Comparison of ENCODE assay signal across 34 cellular contexts in genomic region chr16:25914357-25914962, GRCh38.
"Had no signal": no experiment of that assay in that cellular context is flagged by ENCODE, and none has a peak within 500 bp of the region (broad histone marks: within the 10 kb centered on the region; RNA-seq: fewer than 3 reads in every experiment).

No MANE protein-coding gene starts in this region.

- H3K27ac ChIP-seq: adrenal gland, body of pancreas, cardiac muscle cell, coronary artery, gastroesophageal sphincter, left ventricle myocardium inferior, pancreas, prostate gland, sigmoid colon, thoracic aorta, vagina, VCaP had no signal

- H3K27me3 ChIP-seq: adrenal gland, body of pancreas, cardiac muscle cell, pancreas, sigmoid colon, vagina had no signal

- H3K9me3 Mint-ChIP-seq: activated naive CD4-positive, alpha-beta T cell treated with anti-CD3 and anti-CD28 coated beads for 36 hours; activated naive CD8-positive, alpha-beta T cell treated with anti-CD3 and anti-CD28 coated beads for 36 hours; effector memory CD8-positive, alpha-beta T cell; nephron; stimulated activated effector memory CD8-positive, alpha-beta T cell treated with anti-CD3 and anti-CD28 coated beads, Interleukin-12 subunit alpha, Interleukin-12 subunit beta, amount 100 ng/mL, for 72 hours; stimulated activated naive CD8-positive, alpha-beta T cell treated with anti-CD3 and anti-CD28 coated beads, Interleukin-15, Interleukin-2, amounts not matched to agents 100 ng/mL and 50 ng/mL, for 24 hours; type B pancreatic cell had no signal

- DNase-seq: activated CD4-positive, alpha-beta T cell treated with anti-CD3 and anti-CD28 coated beads for 48 hours; activated CD4-positive, alpha-beta T cell treated with anti-CD3 and anti-CD28 coated beads, Interleukin-2, amount 50 U/mL, for 48 hours; activated CD8-positive, alpha-beta memory T cell treated with anti-CD3 and anti-CD28 coated beads for 24 hours; activated effector memory CD4-positive, alpha-beta T cell treated with Interleukin-2 at 50 U/mL for 16 hours; activated naive CD4-positive, alpha-beta T cell treated with anti-CD3 and anti-CD28 coated beads for 36 hours; activated naive CD8-positive, alpha-beta T cell treated with anti-CD3 and anti-CD28 coated beads for 36 hours; adrenal gland; aorta; body of pancreas; effector memory CD8-positive, alpha-beta T cell; hippocampal formation; left ventricle myocardium inferior; mucosa of descending colon; pancreas; retina; sigmoid colon; small intestine; stimulated activated CD4-positive, alpha-beta T cell treated with anti-CD3 and anti-CD28 coated beads, Interleukin-4, amount 100 ng/mL, for 24 hours; T-helper 9 cell had no signal

- H3K4me3 ChIP-seq: adrenal gland, body of pancreas, cardiac muscle cell, coronary artery, gastroesophageal sphincter, left ventricle myocardium inferior, lung, mucosa of descending colon, pancreas, prostate gland, sigmoid colon, thoracic aorta, vagina had no signal

- H3K27me3 Mint-ChIP-seq: effector memory CD8-positive, alpha-beta T cell; stimulated activated naive CD8-positive, alpha-beta T cell treated with anti-CD3 and anti-CD28 coated beads, Interleukin-15, Interleukin-2, amounts not matched to agents 100 ng/mL and 50 ng/mL, for 24 hours; type B pancreatic cell had no signal

- H3K9me3 ChIP-seq: adrenal gland, body of pancreas, gastroesophageal sphincter, left ventricle myocardium inferior, mucosa of descending colon, pancreas, prostate gland, sigmoid colon, thoracic aorta, vagina had no signal

- ATAC-seq: activated CD4-positive, CD25-positive, alpha-beta regulatory T cell treated with anti-CD3 and anti-CD28 coated beads, Interleukin-2, amount 50 U/mL, for 24 hours; body of pancreas; effector memory CD8-positive, alpha-beta T cell; gastroesophageal sphincter; mucosa of descending colon; pancreas; stimulated activated effector memory CD8-positive, alpha-beta T cell treated with anti-CD3 and anti-CD28 coated beads, Interleukin-12 subunit alpha, Interleukin-12 subunit beta, amount 100 ng/mL, for 72 hours had no signal

- FAIRE-seq: endothelial cell of umbilical vein, pancreas, small intestine, TTC549 had no signal

- H3K4me1 ChIP-seq: adrenal gland, body of pancreas, gastroesophageal sphincter, left ventricle myocardium inferior, pancreas, prostate gland, sigmoid colon, vagina had no signal

- H3K27ac Mint-ChIP-seq: activated naive CD4-positive, alpha-beta T cell treated with anti-CD3 and anti-CD28 coated beads for 36 hours; activated naive CD8-positive, alpha-beta T cell treated with anti-CD3 and anti-CD28 coated beads for 36 hours; effector memory CD8-positive, alpha-beta T cell; nephron; stimulated activated effector memory CD8-positive, alpha-beta T cell treated with anti-CD3 and anti-CD28 coated beads, Interleukin-12 subunit alpha, Interleukin-12 subunit beta, amount 100 ng/mL, for 72 hours; stimulated activated naive CD8-positive, alpha-beta T cell treated with anti-CD3 and anti-CD28 coated beads, Interleukin-15, Interleukin-2, amounts not matched to agents 100 ng/mL and 50 ng/mL, for 24 hours; type B pancreatic cell had no signal

- H3K4me3 Mint-ChIP-seq: activated naive CD4-positive, alpha-beta T cell treated with anti-CD3 and anti-CD28 coated beads for 36 hours; activated naive CD8-positive, alpha-beta T cell treated with anti-CD3 and anti-CD28 coated beads for 36 hours; effector memory CD8-positive, alpha-beta T cell; nephron; stimulated activated effector memory CD8-positive, alpha-beta T cell treated with anti-CD3 and anti-CD28 coated beads, Interleukin-12 subunit alpha, Interleukin-12 subunit beta, amount 100 ng/mL, for 72 hours; stimulated activated naive CD8-positive, alpha-beta T cell treated with anti-CD3 and anti-CD28 coated beads, Interleukin-15, Interleukin-2, amounts not matched to agents 100 ng/mL and 50 ng/mL, for 24 hours; type B pancreatic cell had no signal

- H3K36me3 ChIP-seq: adrenal gland, cardiac muscle cell, gastroesophageal sphincter, left ventricle myocardium inferior, pancreas, prostate gland, sigmoid colon, thoracic aorta, vagina had no signal

- H3K4me1 Mint-ChIP-seq: activated naive CD8-positive, alpha-beta T cell treated with anti-CD3 and anti-CD28 coated beads for 36 hours; stimulated activated effector memory CD8-positive, alpha-beta T cell treated with anti-CD3 and anti-CD28 coated beads, Interleukin-12 subunit alpha, Interleukin-12 subunit beta, amount 100 ng/mL, for 72 hours had no signal

- H3K36me3 Mint-ChIP-seq: activated naive CD8-positive, alpha-beta T cell treated with anti-CD3 and anti-CD28 coated beads for 36 hours; stimulated activated effector memory CD8-positive, alpha-beta T cell treated with anti-CD3 and anti-CD28 coated beads, Interleukin-12 subunit alpha, Interleukin-12 subunit beta, amount 100 ng/mL, for 72 hours; type B pancreatic cell had no signal
